10 cellular contexts compared by ENCODE assay signal in genomic region chr4:30722916-30723270, GRCh38. TPM values are rescaled to one million over a fixed set of nuclear protein-coding genes. Genes with fewer than 3 reads are reported as not detected.
DNase-seq lines count a peak whose midpoint lies in the region; ATAC-seq and TF ChIP-seq lines count a peak whose summit lies in the region.
"Had no signal": no experiment of that assay in that cellular context is flagged by ENCODE, and none has a peak within 500 bp of the region (broad histone marks: within the 10 kb centered on the region; RNA-seq: fewer than 3 reads in every experiment).

No MANE protein-coding gene starts in this region.

- H3K4me3 Mint-ChIP-seq in activated CD4-positive, alpha-beta T cell treated with anti-CD3 and anti-CD28 coated beads, Interleukin-2, amount 10 ng/mL, durations not matched to agents 24 days and 14 days, result no peak overlapping the region
- H3K4me3 Mint-ChIP-seq: stimulated activated naive CD8-positive, alpha-beta T cell treated with anti-CD3 and anti-CD28 coated beads, Interleukin-15, Interleukin-2, amounts not matched to agents 100 ng/mL and 50 ng/mL, for 24 hours had no signal

- peaks cover 8% of the 10 kb centered on the region for H3K36me3 Mint-ChIP-seq in activated CD4-positive, alpha-beta T cell treated with anti-CD3 and anti-CD28 coated beads, Interleukin-2, amount 10 ng/mL, durations not matched to agents 24 days and 14 days (ENCODE audit: low read depth)

- peak overlapping the region; percentile 51 for H3K27ac Mint-ChIP-seq in activated CD4-positive, alpha-beta T cell treated with anti-CD3 and anti-CD28 coated beads, Interleukin-2, amount 10 ng/mL, durations not matched to agents 24 days and 14 days
- H3K27ac Mint-ChIP-seq: stimulated activated naive CD8-positive, alpha-beta T cell treated with anti-CD3 and anti-CD28 coated beads, Interleukin-15, Interleukin-2, amounts not matched to agents 100 ng/mL and 50 ng/mL, for 24 hours had no signal

- peaks cover 6% of the 10 kb centered on the region for H3K4me1 Mint-ChIP-seq in activated CD4-positive, alpha-beta T cell treated with anti-CD3 and anti-CD28 coated beads, Interleukin-2, amount 10 ng/mL, durations not matched to agents 24 days and 14 days

- peak overlapping the region; percentile 48 for H3K4me3 ChIP-seq in ectodermal cell (ENCODE audit: insufficient read depth, low read depth, low read length)
- H3K4me3 ChIP-seq in mesodermal cell (ENCODE audit: extremely low read depth, insufficient read depth, low read length, poor library complexity, severe bottlenecking), result peak overlapping the region; percentile 73
- peak overlapping the region; percentile 83 for H3K4me3 ChIP-seq in thoracic aorta

- intact Hi-C loops in activated CD4-positive, alpha-beta T cell treated with anti-CD3 and anti-CD28 coated beads, Interleukin-2, amount 10 ng/mL, durations not matched to agents 24 days and 14 days (cut with micrococcal nuclease), result no loop called here

- peaks cover 44% of the 10 kb centered on the region for H3K27me3 Mint-ChIP-seq in activated CD4-positive, alpha-beta T cell treated with anti-CD3 and anti-CD28 coated beads, Interleukin-2, amount 10 ng/mL, durations not matched to agents 24 days and 14 days

- no peak for ATAC-seq in thoracic aorta (ENCODE audit: insufficient number of reproducible peaks, low FRiP score, low read depth)
- no peak for ATAC-seq in GM21367 (IDR thresholded peaks at IDR 0.05; ENCODE audit: unreplicated experiment)

- no peak for TF ChIP-seq CTCF in thoracic aorta (IDR thresholded peaks at IDR 0.05)

- H3K27me3 ChIP-seq in ectodermal cell (ENCODE audit: control insufficient read depth, insufficient read depth, low read length, poor library complexity, severe bottlenecking), result peaks cover 47% of the 10 kb centered on the region
- no peaks in the 10 kb centered on the region for H3K27me3 ChIP-seq in thoracic aorta (replicated peaks; ENCODE audit: insufficient read depth)

- peaks cover 8% of the 10 kb centered on the region for H3K9me3 Mint-ChIP-seq in activated CD4-positive, alpha-beta T cell treated with anti-CD3 and anti-CD28 coated beads, Interleukin-2, amount 10 ng/mL, durations not matched to agents 24 days and 14 days
- H3K9me3 Mint-ChIP-seq: stimulated activated naive CD8-positive, alpha-beta T cell treated with anti-CD3 and anti-CD28 coated beads, Interleukin-15, Interleukin-2, amounts not matched to agents 100 ng/mL and 50 ng/mL, for 24 hours had no signal

- H3K9me3 ChIP-seq in ectodermal cell (ENCODE audit: control insufficient read depth, low read length), result no peaks in the 10 kb centered on the region
- no peaks in the 10 kb centered on the region for H3K9me3 ChIP-seq in mesodermal cell (ENCODE audit: control insufficient read depth, low read length)
- H3K9me3 ChIP-seq in thoracic aorta, result no peaks in the 10 kb centered on the region

- H3K36me3 ChIP-seq in ectodermal cell (ENCODE audit: control insufficient read depth, insufficient read depth, low read length) (no peaks in the 10 kb centered on the region), mesodermal cell (ENCODE audit: control insufficient read depth, insufficient read depth, low read length) (peaks cover 20% of the 10 kb centered on the region), thoracic aorta (no peaks in the 10 kb centered on the region)

- H3K4me1 ChIP-seq in ectodermal cell (ENCODE audit: control insufficient read depth, insufficient read depth, low read length), result peaks cover 10% of the 10 kb centered on the region
- H3K4me1 ChIP-seq in mesodermal cell (ENCODE audit: control insufficient read depth, insufficient read depth, low read length, poor library complexity, severe bottlenecking), result peaks cover 3% of the 10 kb centered on the region
- no peaks in the 10 kb centered on the region for H3K4me1 ChIP-seq in thoracic aorta (ENCODE audit: control insufficient read depth in 1 of 2, low read depth in 2 of 2)

- H3K27ac ChIP-seq in ectodermal cell (ENCODE audit: insufficient read depth, low read depth, low read length, poor library complexity, severe bottlenecking), result no peak overlapping the region
- H3K27ac ChIP-seq in mesodermal cell (ENCODE audit: low read depth, low read length, severe bottlenecking), result no peak overlapping the region
- peak overlapping the region; percentile 72 to 96 for H3K27ac ChIP-seq in thoracic aorta

- DNase-seq in activated CD4-positive, alpha-beta T cell treated with anti-CD3 and anti-CD28 coated beads, Interleukin-2, amount 10 ng/mL, durations not matched to agents 24 days and 14 days, result no peak
- DNase-seq in activated CD4-positive, alpha-beta T cell treated with anti-CD3 and anti-CD28 coated beads for 4 hours, result no peak
- no peak for DNase-seq in thoracic aorta (ENCODE audit: low spot score)
- no peak for DNase-seq in amniotic stem cell (lab: John Stamatoyannopoulos, UW)
- no peak for DNase-seq in NCI-H1694 (lab: John Stamatoyannopoulos, UW)
- DNase-seq: activated CD8-positive, alpha-beta memory T cell treated with anti-CD3 and anti-CD28 coated beads, Interleukin-2, amount 50 U/mL, for 4 hours had no signal

- WGBS in ectodermal cell, 2 experiments, result 5 to 8% methylated on average over 25 of the region's 25 CpGs
- 4 to 7% methylated on average over 24 to 25 of the region's 25 CpGs for WGBS in mesodermal cell (ENCODE audit: insufficient coverage in 2 of 2), 2 experiments

RNA-seq across cellular contexts. Expression of gene PCDH7, which starts 2.7 kb away (rescaled TPM):
- not detected in 2 replicates for total RNA-seq in activated CD4-positive, alpha-beta T cell treated with anti-CD3 and anti-CD28 coated beads, Interleukin-2, amount 10 ng/mL, durations not matched to agents 24 days and 14 days
- 14.6 TPM for polyA plus RNA-seq in ectodermal cell (2013, experiment 1 of 4)
- 12.1 TPM for polyA plus RNA-seq in ectodermal cell (2013, experiment 2 of 4)
- 11.7 TPM for polyA plus RNA-seq in ectodermal cell (2013, experiment 3 of 4)
- polyA plus RNA-seq in ectodermal cell (2013, experiment 4 of 4), result 13.4 TPM
- 46.1 TPM for polyA plus RNA-seq in mesodermal cell (2013, experiment 1 of 2)
- polyA plus RNA-seq in mesodermal cell (2013, experiment 2 of 2), result 39.3 TPM
- total RNA-seq in thoracic aorta, result 100 to 1,000 TPM; 331 to 435 TPM

Comparison
In these comparisons a context has a peak if more than half of its experiments do, and no peak if none do; other contexts are left out.
1. H3K27ac ChIP-seq: peak in thoracic aorta (2 of 2); none in ectodermal cell (single experiment) and mesodermal cell (single experiment).
2. RNA of gene PCDH7, which starts 2.7 kb away (total RNA-seq): 331 to 435 TPM in thoracic aorta; not detected in activated CD4-positive, alpha-beta T cell treated with anti-CD3 and anti-CD28 coated beads, Interleukin-2, amount 10 ng/mL, durations not matched to agents 24 days and 14 days; every median in the first group is over 100 times any median in the second.
3. Peak in every context shown above with its lines, with median percentiles within 50 percentile points of each other: H3K4me3 ChIP-seq.